1 cellular context compared by ENCODE assay signal in genomic region chr19:38899447-38900219, GRCh38.
TF ChIP-seq lines count a peak whose summit lies in the region.

Gene NFKBIB (plus strand): TSS chr19:38899969. CDS start chr19:38900033, 64 bp downstream.
Gene SIRT2 (minus strand): TSS chr19:38899618. CDS start chr19:38899521, 97 bp downstream.

TF ChIP-seq in K562, 482 proteins besides CTCF, POLR2A, EP300 and RAD21 (continued from another document and continues in another):
- TF ChIP-seq CTCFL (IDR thresholded peaks at IDR 0.05; ENCODE audit: borderline replicate concordance, insufficient read depth, low read depth, low read length, poor library complexity, severe bottlenecking) (peak; percentile 36), JUN (IDR thresholded peaks at IDR 0.05; ENCODE audit: borderline replicate concordance, low read depth, low read length) (peak; percentile 73; the same call in 1 of the 2 replicates), JUN (CRISPR knock-in tag; IDR thresholded peaks at IDR 0.05; ENCODE audit: borderline replicate concordance) (no peak), ELF1 (tag; IDR thresholded peaks at IDR 0.05) (peak; percentile 96), PHF8 (IDR thresholded peaks at IDR 0.05; ENCODE audit: borderline replicate concordance, low read length) (peak; percentile 69; the same call in 1 of the 2 replicates), RFX1 (IDR thresholded peaks at IDR 0.05) (no peak), TEAD1 (CRISPR knock-in tag; IDR thresholded peaks at IDR 0.05) (peak; percentile 54 to 86; a peak in 2 of 4 replicates), C11orf30 (IDR thresholded peaks at IDR 0.05; ENCODE audit: low read depth) (peak; percentile 89), MECOM (CRISPR knock-in tag; IDR thresholded peaks at IDR 0.05) (no peak), KLF13 (tag; IDR thresholded peaks at IDR 0.05; ENCODE audit: borderline replicate concordance, low read depth) (peak; percentile 87), ZNF239 (CRISPR knock-in tag; IDR thresholded peaks at IDR 0.05) (no peak), HMGXB4 (CRISPR knock-in tag; IDR thresholded peaks at IDR 0.05) (no peak), ZNF395 (CRISPR knock-in tag; IDR thresholded peaks at IDR 0.05) (no peak; the same call in 1 of the 2 replicates), ZNF175 (CRISPR knock-in tag; IDR thresholded peaks at IDR 0.05; ENCODE audit: low read depth) (peak; percentile 69; the same call in 1 of the 2 replicates), MBD2 (IDR thresholded peaks at IDR 0.05; ENCODE audit: borderline replicate concordance, low read depth) (peak; percentile 99), SIX5 (IDR thresholded peaks at IDR 0.05; ENCODE audit: borderline replicate concordance in 1 of 2, insufficient read depth in 1 of 2, low read depth in 1 of 2, low read length in 2 of 2) (peak; percentile 95 to 98), PHB2 (IDR thresholded peaks at IDR 0.05; ENCODE audit: low read depth) (no peak), TAF1 (IDR thresholded peaks at IDR 0.05; ENCODE audit: control insufficient read depth, extremely low read depth, insufficient read depth, low read length, severe bottlenecking) (peak; percentile 42), MYC (IDR thresholded peaks at IDR 0.05; ENCODE audit: low read depth, low read length) (peak; percentile 69), MYC (CRISPR knock-in tag; IDR thresholded peaks at IDR 0.05; ENCODE audit: borderline replicate concordance, low read depth) (no peak; the same call in 1 of the 2 replicates), ZNF347 (CRISPR knock-in tag; IDR thresholded peaks at IDR 0.05; ENCODE audit: low read depth) (no peak), RNF2 (IDR thresholded peaks at IDR 0.05) (peak; percentile 19; the same call in 1 of the 2 replicates), GTF2A2 (tag; IDR thresholded peaks at IDR 0.05) (no peak), RERE (CRISPR knock-in tag; IDR thresholded peaks at IDR 0.05; ENCODE audit: borderline replicate concordance) (no peak), SPI1 (IDR thresholded peaks at IDR 0.05; ENCODE audit: borderline replicate concordance, low read depth, low read length) (peak; percentile 32; the same call in 1 of the 2 replicates), FOS (IDR thresholded peaks at IDR 0.05; ENCODE audit: extremely low read depth, insufficient read length) (peak; percentile 96), RBBP5 (IDR thresholded peaks at IDR 0.05; ENCODE audit: borderline replicate concordance, insufficient read depth, low read length, poor library complexity, severe bottlenecking) (peak; percentile 85), ZNF639 (CRISPR knock-in tag; conservative IDR thresholded peaks at IDR 0.05 in 1 of 2, IDR thresholded peaks at IDR 0.05 in 1 of 2) (peak in 1 of 2 experiments; percentile 77; a peak in 1 of 4 replicates), ATF2 (CRISPR knock-in tag; IDR thresholded peaks at IDR 0.05) (no peak), ETV6 (IDR thresholded peaks at IDR 0.05; ENCODE audit: borderline replicate concordance in 1 of 2, low read depth in 2 of 2, low read length in 1 of 2) (no peak), ETV6 (CRISPR knock-in tag; IDR thresholded peaks at IDR 0.05; ENCODE audit: borderline replicate concordance) (no peak), ZNF830 (CRISPR knock-in tag; IDR thresholded peaks at IDR 0.05) (no peak), COPS2 (conservative IDR thresholded peaks at IDR 0.05) (no peak), RBM22 (IDR thresholded peaks at IDR 0.05; ENCODE audit: low read depth, low read length, poor library complexity, severe bottlenecking) (no peak), SMARCA4 (IDR thresholded peaks at IDR 0.05) (no peak; the same call in 1 of the 2 replicates), ZKSCAN8 (CRISPR knock-in tag; IDR thresholded peaks at IDR 0.05) (no peak)
- TF ChIP-seq, protein P1, sequence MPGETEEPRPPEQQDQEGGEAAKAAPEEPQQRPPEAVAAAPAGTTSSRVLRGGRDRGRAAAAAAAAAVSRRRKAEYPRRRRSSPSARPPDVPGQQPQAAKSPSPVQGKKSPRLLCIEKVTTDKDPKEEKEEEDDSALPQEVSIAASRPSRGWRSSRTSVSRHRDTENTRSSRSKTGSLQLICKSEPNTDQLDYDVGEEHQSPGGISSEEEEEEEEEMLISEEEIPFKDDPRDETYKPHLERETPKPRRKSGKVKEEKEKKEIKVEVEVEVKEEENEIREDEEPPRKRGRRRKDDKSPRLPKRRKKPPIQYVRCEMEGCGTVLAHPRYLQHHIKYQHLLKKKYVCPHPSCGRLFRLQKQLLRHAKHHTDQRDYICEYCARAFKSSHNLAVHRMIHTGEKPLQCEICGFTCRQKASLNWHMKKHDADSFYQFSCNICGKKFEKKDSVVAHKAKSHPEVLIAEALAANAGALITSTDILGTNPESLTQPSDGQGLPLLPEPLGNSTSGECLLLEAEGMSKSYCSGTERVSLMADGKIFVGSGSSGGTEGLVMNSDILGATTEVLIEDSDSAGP (CRISPR knock-in tag; IDR thresholded peaks at IDR 0.05), result 0 out of 2 replicates have a peak, but pooled peaks have one; percentile 35
- TF ChIP-seq, protein P2, sequence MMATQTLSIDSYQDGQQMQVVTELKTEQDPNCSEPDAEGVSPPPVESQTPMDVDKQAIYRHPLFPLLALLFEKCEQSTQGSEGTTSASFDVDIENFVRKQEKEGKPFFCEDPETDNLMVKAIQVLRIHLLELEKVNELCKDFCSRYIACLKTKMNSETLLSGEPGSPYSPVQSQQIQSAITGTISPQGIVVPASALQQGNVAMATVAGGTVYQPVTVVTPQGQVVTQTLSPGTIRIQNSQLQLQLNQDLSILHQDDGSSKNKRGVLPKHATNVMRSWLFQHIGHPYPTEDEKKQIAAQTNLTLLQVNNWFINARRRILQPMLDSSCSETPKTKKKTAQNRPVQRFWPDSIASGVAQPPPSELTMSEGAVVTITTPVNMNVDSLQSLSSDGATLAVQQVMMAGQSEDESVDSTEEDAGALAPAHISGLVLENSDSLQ (IDR thresholded peaks at IDR 0.05), result peak; percentile 94
- TF ChIP-seq, protein P3, sequence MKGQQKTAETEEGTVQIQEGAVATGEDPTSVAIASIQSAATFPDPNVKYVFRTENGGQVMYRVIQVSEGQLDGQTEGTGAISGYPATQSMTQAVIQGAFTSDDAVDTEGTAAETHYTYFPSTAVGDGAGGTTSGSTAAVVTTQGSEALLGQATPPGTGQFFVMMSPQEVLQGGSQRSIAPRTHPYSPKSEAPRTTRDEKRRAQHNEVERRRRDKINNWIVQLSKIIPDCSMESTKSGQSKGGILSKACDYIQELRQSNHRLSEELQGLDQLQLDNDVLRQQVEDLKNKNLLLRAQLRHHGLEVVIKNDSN (CRISPR knock-in tag; IDR thresholded peaks at IDR 0.05), result peak; percentile 80
